2 cellular contexts compared by ENCODE assay signal in the genomic region with DNA sequence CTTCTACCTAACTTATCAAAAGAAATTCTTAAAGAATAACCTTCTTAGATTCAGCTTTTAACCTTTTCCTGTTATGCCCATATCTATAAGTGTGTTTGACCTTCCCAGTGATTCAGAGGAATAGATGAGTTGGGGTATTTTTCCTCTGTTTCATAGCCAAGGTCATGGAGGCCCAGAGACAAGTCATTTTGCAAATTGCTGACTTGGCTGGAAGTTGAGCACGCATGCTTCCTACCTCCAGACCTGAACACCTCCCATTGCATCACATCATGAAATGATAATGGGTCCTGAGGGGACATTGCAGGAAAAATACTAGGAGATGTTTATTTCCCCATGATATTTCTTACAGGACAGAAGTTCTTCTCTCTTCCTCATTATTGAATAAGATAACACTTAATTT.
TF ChIP-seq lines count a peak whose summit lies in the region.

No MANE protein-coding gene starts in this region.

TF ChIP-seq in HepG2, 621 proteins besides CTCF, POLR2A, EP300 and RAD21:
- TF ChIP-seq E2F1 (CRISPR knock-in tag; IDR thresholded peaks at IDR 0.05) (no peak), CSRNP2 (CRISPR knock-in tag; conservative IDR thresholded peaks at IDR 0.05; ENCODE audit: low read depth) (no peak), BHLHE40 (IDR thresholded peaks at IDR 0.05; ENCODE audit: low read length) (no peak), DDIT3 (CRISPR knock-in tag; IDR thresholded peaks at IDR 0.05) (no peak), TRIM24 (CRISPR knock-in tag; IDR thresholded peaks at IDR 0.05) (no peak), KDM2A (CRISPR knock-in tag; IDR thresholded peaks at IDR 0.05; ENCODE audit: borderline replicate concordance, low read depth) (no peak), JDP2 (CRISPR knock-in tag; IDR thresholded peaks at IDR 0.05; ENCODE audit: borderline replicate concordance) (no peak), MAFF (IDR thresholded peaks at IDR 0.05; ENCODE audit: low read depth, low read length) (peak; percentile 92), ZNF724P (CRISPR knock-in tag; IDR thresholded peaks at IDR 0.05; ENCODE audit: borderline replicate concordance) (no peak), ZNF382 (CRISPR knock-in tag; IDR thresholded peaks at IDR 0.05; ENCODE audit: borderline replicate concordance) (no peak), MAFK (conservative IDR thresholded peaks at IDR 0.05 in 1 of 2, IDR thresholded peaks at IDR 0.05 in 1 of 2; ENCODE audit: low read length in 2 of 2) (peak; percentile 88 to 93)
- TF ChIP-seq, protein P1, sequence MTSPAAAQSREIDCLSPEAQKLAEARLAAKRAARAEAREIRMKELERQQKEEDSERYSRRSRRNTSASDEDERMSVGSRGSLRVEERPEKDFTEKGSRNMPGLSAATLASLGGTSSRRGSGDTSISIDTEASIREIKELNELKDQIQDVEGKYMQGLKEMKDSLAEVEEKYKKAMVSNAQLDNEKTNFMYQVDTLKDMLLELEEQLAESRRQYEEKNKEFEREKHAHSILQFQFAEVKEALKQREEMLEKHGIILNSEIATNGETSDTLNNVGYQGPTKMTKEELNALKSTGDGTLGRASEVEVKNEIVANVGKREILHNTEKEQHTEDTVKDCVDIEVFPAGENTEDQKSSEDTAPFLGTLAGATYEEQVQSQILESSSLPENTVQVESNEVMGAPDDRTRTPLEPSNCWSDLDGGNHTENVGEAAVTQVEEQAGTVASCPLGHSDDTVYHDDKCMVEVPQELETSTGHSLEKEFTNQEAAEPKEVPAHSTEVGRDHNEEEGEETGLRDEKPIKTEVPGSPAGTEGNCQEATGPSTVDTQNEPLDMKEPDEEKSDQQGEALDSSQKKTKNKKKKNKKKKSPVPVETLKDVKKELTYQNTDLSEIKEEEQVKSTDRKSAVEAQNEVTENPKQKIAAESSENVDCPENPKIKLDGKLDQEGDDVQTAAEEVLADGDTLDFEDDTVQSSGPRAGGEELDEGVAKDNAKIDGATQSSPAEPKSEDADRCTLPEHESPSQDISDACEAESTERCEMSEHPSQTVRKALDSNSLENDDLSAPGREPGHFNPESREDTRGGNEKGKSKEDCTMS (CRISPR knock-in tag; conservative IDR thresholded peaks at IDR 0.05) = no peak
- TF ChIP-seq, protein P2, sequence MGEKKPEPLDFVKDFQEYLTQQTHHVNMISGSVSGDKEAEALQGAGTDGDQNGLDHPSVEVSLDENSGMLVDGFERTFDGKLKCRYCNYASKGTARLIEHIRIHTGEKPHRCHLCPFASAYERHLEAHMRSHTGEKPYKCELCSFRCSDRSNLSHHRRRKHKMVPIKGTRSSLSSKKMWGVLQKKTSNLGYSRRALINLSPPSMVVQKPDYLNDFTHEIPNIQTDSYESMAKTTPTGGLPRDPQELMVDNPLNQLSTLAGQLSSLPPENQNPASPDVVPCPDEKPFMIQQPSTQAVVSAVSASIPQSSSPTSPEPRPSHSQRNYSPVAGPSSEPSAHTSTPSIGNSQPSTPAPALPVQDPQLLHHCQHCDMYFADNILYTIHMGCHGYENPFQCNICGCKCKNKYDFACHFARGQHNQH (CRISPR knock-in tag; IDR thresholded peaks at IDR 0.05) = no peak

TF ChIP-seq in K562, 482 proteins besides CTCF, POLR2A, EP300 and RAD21 (continued from another document):
- peak; percentile 49; the same call in 1 of the 2 replicates for TF ChIP-seq MAFK (IDR thresholded peaks at IDR 0.05; ENCODE audit: low read length)
- no peak for TF ChIP-seq ZC3H8 (IDR thresholded peaks at IDR 0.05)
- TF ChIP-seq, protein P3, sequence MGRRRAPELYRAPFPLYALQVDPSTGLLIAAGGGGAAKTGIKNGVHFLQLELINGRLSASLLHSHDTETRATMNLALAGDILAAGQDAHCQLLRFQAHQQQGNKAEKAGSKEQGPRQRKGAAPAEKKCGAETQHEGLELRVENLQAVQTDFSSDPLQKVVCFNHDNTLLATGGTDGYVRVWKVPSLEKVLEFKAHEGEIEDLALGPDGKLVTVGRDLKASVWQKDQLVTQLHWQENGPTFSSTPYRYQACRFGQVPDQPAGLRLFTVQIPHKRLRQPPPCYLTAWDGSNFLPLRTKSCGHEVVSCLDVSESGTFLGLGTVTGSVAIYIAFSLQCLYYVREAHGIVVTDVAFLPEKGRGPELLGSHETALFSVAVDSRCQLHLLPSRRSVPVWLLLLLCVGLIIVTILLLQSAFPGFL (CRISPR knock-in tag; IDR thresholded peaks at IDR 0.05) = no peak
- no peak for TF ChIP-seq RBM39 (optimal IDR thresholded peaks at IDR 0.05; ENCODE audit: low read depth, low read length)
- no peak for TF ChIP-seq ATF7 (IDR thresholded peaks at IDR 0.05)
- peak; percentile 43; the same call in 1 of the 2 replicates for TF ChIP-seq ZNF316 (IDR thresholded peaks at IDR 0.05)
